In genomic region chr5:149932445-149933350, GRCh38 we compare ENCODE assay signal across 12 cellular contexts. TPM values are rescaled to one million over a fixed set of nuclear protein-coding genes. Genes with fewer than 3 reads are reported as not detected.
A peak's percentile ranks its signal among the peaks of the same experiment; 100 is the strongest.
DNase-seq lines count a peak whose midpoint lies in the region; ATAC-seq and TF ChIP-seq lines count a peak whose summit lies in the region.
"Had no signal": no experiment of that assay in that cellular context is flagged by ENCODE, and none has a peak within 500 bp of the region (broad histone marks: within the 10 kb centered on the region; RNA-seq: fewer than 3 reads in every experiment).

No MANE protein-coding gene starts in this region.

- CTCF ChIA-PET in activated CD4-positive, alpha-beta T cell treated with anti-CD3 and anti-CD28 coated beads for 36 hours (lab: Charles Lee) = no interaction called here

- no peaks in the 10 kb centered on the region for H3K36me3 Mint-ChIP-seq in activated CD4-positive, alpha-beta T cell treated with anti-CD3 and anti-CD28 coated beads for 36 hours (ENCODE audit: low read depth)
- H3K36me3 Mint-ChIP-seq: immature natural killer cell had no signal

- H3K4me1 Mint-ChIP-seq in activated CD4-positive, alpha-beta T cell treated with anti-CD3 and anti-CD28 coated beads for 36 hours = peaks cover 3% of the 10 kb centered on the region
- H3K4me1 Mint-ChIP-seq: immature natural killer cell had no signal

- peaks cover 23% of the 10 kb centered on the region for H3K27me3 Mint-ChIP-seq in activated CD4-positive, alpha-beta T cell treated with anti-CD3 and anti-CD28 coated beads for 36 hours

- no peaks in the 10 kb centered on the region for H3K36me3 ChIP-seq in cardiac muscle cell
- H3K36me3 ChIP-seq in adrenal gland (replicated peaks in 1 of 2) = no peaks in the 10 kb centered on the region
- no peaks in the 10 kb centered on the region for H3K36me3 ChIP-seq in upper lobe of right lung

- TF ChIP-seq POLR2A in adrenal gland (IDR thresholded peaks at IDR 0.05) = no peak

- 72 to 87% (median 80%) methylated on average over 23 to 25 of the region's 25 CpGs for WGBS in adrenal gland, 4 donors

- H3K9me3 ChIP-seq in cardiac muscle cell (ENCODE audit: low read depth) (no peaks in the 10 kb centered on the region), adrenal gland (replicated peaks in 1 of 3) (no peaks in the 10 kb centered on the region), upper lobe of right lung (no peaks in the 10 kb centered on the region)

- no peaks in the 10 kb centered on the region for H3K9me3 Mint-ChIP-seq in activated CD4-positive, alpha-beta T cell treated with anti-CD3 and anti-CD28 coated beads for 36 hours (ENCODE audit: low read depth)
- H3K9me3 Mint-ChIP-seq: immature natural killer cell had no signal

- no peak overlapping the region for H3K27ac Mint-ChIP-seq in activated CD4-positive, alpha-beta T cell treated with anti-CD3 and anti-CD28 coated beads for 36 hours
- H3K27ac Mint-ChIP-seq: immature natural killer cell had no signal

- H3K4me3 ChIP-seq in cardiac muscle cell (no peak overlapping the region), adrenal gland (peak overlapping the region in 1 of 4 donors; percentile 17), upper lobe of right lung (peak overlapping the region; percentile 27)

- H3K4me1 ChIP-seq in cardiac muscle cell (ENCODE audit: low read depth) (peaks cover 7% of the 10 kb centered on the region), adrenal gland (replicated peaks in 1 of 2) (peaks cover 3 to 16% of the 10 kb centered on the region in 2 donors), upper lobe of right lung (peaks cover under 1% of the 10 kb centered on the region)

- POLR2A ChIA-PET in activated CD4-positive, alpha-beta T cell treated with anti-CD3 and anti-CD28 coated beads for 36 hours (lab: Charles Lee) = no interaction called here

- peaks cover 4% of the 10 kb centered on the region for H3K27me3 ChIP-seq in cardiac muscle cell
- H3K27me3 ChIP-seq in adrenal gland = no peaks in the 10 kb centered on the region
- no peaks in the 10 kb centered on the region for H3K27me3 ChIP-seq in upper lobe of right lung

- TF ChIP-seq CTCF in cardiac muscle cell (IDR thresholded peaks at IDR 0.05; ENCODE audit: low read depth, low read length) (peak; percentile 47), adrenal gland (IDR thresholded peaks at IDR 0.05) (peak in 4 of 6 experiments; percentile 9 to 39 (median 28)), upper lobe of right lung (IDR thresholded peaks at IDR 0.05) (peak; percentile 39)

- H3K4me3 Mint-ChIP-seq in activated CD4-positive, alpha-beta T cell treated with anti-CD3 and anti-CD28 coated beads for 36 hours = no peak overlapping the region
- H3K4me3 Mint-ChIP-seq: immature natural killer cell had no signal

- ATAC-seq in upper lobe of right lung = peak; percentile 73
- ATAC-seq in activated CD4-positive, alpha-beta T cell treated with anti-CD3 and anti-CD28 coated beads for 36 hours = no peak

- intact Hi-C loops in cardiac septum (cut with DNase I) (no loop called here), adrenal gland (cut with DNase I) (no loop called here), upper lobe of right lung (cut with DNase I) (no loop called here)
- intact Hi-C loops in activated CD4-positive, alpha-beta T cell treated with anti-CD3 and anti-CD28 coated beads for 36 hours (cut with DNase I, micrococcal nuclease) = no loop called here

- DNase-seq in cardiac muscle cell (ENCODE audit: low read depth in 1 of 2, low spot score in 1 of 2) = peak in 1 of 2 donors; percentile 26
- DNase-seq in cardiac septum (ENCODE audit: low spot score) = no peak
- DNase-seq in adrenal gland = no peak
- DNase-seq in islet precursor cell = peak; percentile 52
- DNase-seq in upper lobe of right lung = no peak
- no peak for DNase-seq in AG08396 (ENCODE audit: low spot score)
- DNase-seq in activated CD4-positive, alpha-beta T cell treated with anti-CD3 and anti-CD28 coated beads for 36 hours = no peak
- no peak for DNase-seq in activated CD4-positive, CD25-positive, alpha-beta regulatory T cell (lab: John Stamatoyannopoulos, UW)
- DNase-seq: activated CD4-positive, alpha-beta T cell treated with anti-CD3 and anti-CD28 coated beads, Interleukin-2, amount 50 U/mL, for 48 hours; immature natural killer cell had no signal

- H3K27ac ChIP-seq in cardiac muscle cell (no peak overlapping the region), adrenal gland (no peak overlapping the region), upper lobe of right lung (peak overlapping the region; percentile 43)

RNA-seq across cellular contexts. Expression of gene PDE6A, which starts 11.9 kb away (rescaled TPM):
- 0.21 TPM in 1 of 2 replicates, not detected in the other for total RNA-seq in cardiac muscle cell
- polyA plus RNA-seq in cardiac muscle cell = not detected in 2 replicates
- total RNA-seq in cardiac septum = 0.13 TPM
- 1 to 10 TPM in 2 of 8 donors, under 1 TPM in 6; 0.14 to 1.6 (median 0.85) TPM for total RNA-seq in adrenal gland
- 1 to 10 TPM in 1 of 3 donors, under 1 TPM in 2; 0.81 to 1.5 (median 0.97) TPM for polyA plus RNA-seq in adrenal gland
- total RNA-seq in upper lobe of right lung = 0.09 TPM
- not detected for total RNA-seq in activated CD4-positive, alpha-beta T cell treated with anti-CD3 and anti-CD28 coated beads for 36 hours
- total RNA-seq: OCI-LY7 had no signal
- polyA plus RNA-seq: BJ, immature natural killer cell had no signal

RNA-seq across cellular contexts. Expression of gene SLC26A2, which starts 27.9 kb away (rescaled TPM):
- 6.8 and 7.0 TPM in 2 replicates for total RNA-seq in cardiac muscle cell
- 3.8 and 4.4 TPM in 2 replicates for polyA plus RNA-seq in cardiac muscle cell
- 5.8 TPM for total RNA-seq in cardiac septum
- 100 to 1,000 TPM in 1 of 8 donors, 10 to 100 TPM in 7; 28.3 to 228 (median 49.0) TPM for total RNA-seq in adrenal gland
- 100 to 1,000 TPM in 1 of 3 donors, 10 to 100 TPM in 1, 1 to 10 TPM in 1; 7.2 to 124 (median 13.4) TPM for polyA plus RNA-seq in adrenal gland
- total RNA-seq in upper lobe of right lung = 18.9 TPM
- total RNA-seq in activated CD4-positive, alpha-beta T cell treated with anti-CD3 and anti-CD28 coated beads for 36 hours = 1 to 10 TPM; 3.9 to 5.3 TPM
